ENCODE assay signal across 8 cellular contexts in the genomic region with DNA sequence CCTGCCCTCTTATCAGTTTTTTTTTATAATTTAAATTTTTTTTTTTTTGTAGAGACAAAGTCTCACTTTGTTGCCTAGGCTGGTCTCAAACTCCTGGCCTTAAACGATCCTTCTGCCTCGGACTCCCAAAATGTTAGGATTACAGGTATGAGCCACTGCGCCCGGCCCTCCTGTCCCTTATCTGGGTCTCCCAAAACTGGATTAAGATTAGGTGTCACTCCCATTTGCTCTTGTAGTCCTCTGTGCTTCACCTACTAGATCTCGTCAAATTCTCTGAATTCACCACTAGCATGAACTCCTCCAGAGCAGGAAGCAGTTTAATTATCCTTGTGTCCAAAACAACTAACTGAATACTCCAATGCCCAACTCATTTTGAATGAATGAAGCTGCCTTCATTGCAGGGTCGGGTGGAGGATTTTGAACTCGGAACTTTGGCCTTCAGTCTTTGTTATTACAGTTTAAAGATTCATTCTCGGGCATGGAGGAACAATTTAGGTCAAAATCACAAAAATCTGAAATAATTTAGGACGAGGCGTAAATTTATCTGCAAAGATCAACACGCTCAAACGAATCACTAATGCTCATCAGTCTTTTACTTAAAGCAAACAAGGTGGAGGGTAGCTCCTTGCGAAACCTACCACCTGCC. TPM values are rescaled to one million over a fixed set of nuclear protein-coding genes. Genes with fewer than 3 reads are reported as not detected.
DNase-seq lines count a peak whose midpoint lies in the region; ATAC-seq and TF ChIP-seq lines count a peak whose summit lies in the region.

No MANE protein-coding gene starts in this region.

- WGBS in esophagus, 2 donors = 26% methylated on average over 13 of the region's 13 CpGs
- WGBS in prostate gland = 34% methylated on average over 13 of the region's 13 CpGs

- H3K4me3 ChIP-seq in GM12875 (ENCODE audit: low read depth, low read length) (peak overlapping the region; percentile 87), Peyer's patch (peak overlapping the region; percentile 81 to 100 (median 93)), esophagus (ENCODE audit: low read depth in 1 of 2, low read length in 2 of 2) (peak overlapping the region; percentile 92 to 96), prostate gland (peak overlapping the region; percentile 96 to 100)

- H3K27me3 ChIP-seq in Peyer's patch (no peaks in the 10 kb centered on the region), esophagus (ENCODE audit: control insufficient read depth in 1 of 2, insufficient read depth in 2 of 2, low read length in 2 of 2) (no peaks in the 10 kb centered on the region), prostate gland (replicated peaks; ENCODE audit: insufficient read depth) (no peaks in the 10 kb centered on the region)

- DNase-seq in Peyer's patch (no peak), prostate gland (ENCODE audit: low spot score) (no peak), left colon (no peak), NCI-H2171 treated with DMSO at 0.1 percent for 48 hours (lab: John Stamatoyannopoulos, UW) (no peak), activated gamma-delta T cell (lab: John Stamatoyannopoulos, UW) (no peak)

- H3K36me3 ChIP-seq in Peyer's patch (peaks cover 0 to 16% (median 0%) of the 10 kb centered on the region in 3 donors), esophagus (ENCODE audit: control insufficient read depth in 2 of 2, insufficient read depth in 2 of 2, low read length in 1 of 2) (peaks cover 0 to 9% of the 10 kb centered on the region in 2 donors), prostate gland (no peaks in the 10 kb centered on the region)

- TF ChIP-seq CTCF in GM12875 (IDR thresholded peaks at IDR 0.05; ENCODE audit: borderline replicate concordance, insufficient read depth, low read depth, low read length) (no peak), Peyer's patch (IDR thresholded peaks at IDR 0.05) (no peak), prostate gland (IDR thresholded peaks at IDR 0.05) (no peak)

- TF ChIP-seq POLR2A in Peyer's patch (IDR thresholded peaks at IDR 0.05) = no peak
- TF ChIP-seq POLR2A in prostate gland (IDR thresholded peaks at IDR 0.05) = no peak

- ATAC-seq in left colon (no peak), HG03045 (IDR thresholded peaks at IDR 0.05; ENCODE audit: unreplicated experiment) (no peak)

- intact Hi-C loops in prostate gland (cut with DNase I) (loop anchor here (5.0 kb wide), 1 partner anchor 125 kb away; no protein-coding TSS in a partner anchor), left colon (cut with DNase I, micrococcal nuclease) (no loop called here)

- H3K4me1 ChIP-seq in Peyer's patch (peaks cover 0 to 17% (median 4%) of the 10 kb centered on the region in 4 donors), esophagus (ENCODE audit: control insufficient read depth in 2 of 2, insufficient read depth in 2 of 2, low read length in 1 of 2) (no peaks in the 10 kb centered on the region), prostate gland (replicated peaks) (peaks cover 8% of the 10 kb centered on the region)

- H3K9me3 ChIP-seq in Peyer's patch (no peaks in the 10 kb centered on the region), esophagus (ENCODE audit: control insufficient read depth in 2 of 2, insufficient read depth in 1 of 2, low read depth in 1 of 2, low read length in 1 of 2) (no peaks in the 10 kb centered on the region), prostate gland (no peaks in the 10 kb centered on the region)

- H3K27ac ChIP-seq in Peyer's patch = peak overlapping the region; percentile 93 to 100 (median 100)
- peak overlapping the region in 1 of 2 donors; percentile 99 for H3K27ac ChIP-seq in esophagus (ENCODE audit: low read depth in 2 of 2, low read length in 1 of 2)
- H3K27ac ChIP-seq in prostate gland = peak overlapping the region; percentile 98 to 99

RNA-seq across cellular contexts. Expression of a gene that starts 0.8 kb away (rescaled TPM):
- total RNA-seq in Peyer's patch = 100 to 1,000 TPM in 3 of 4 donors, 10 to 100 TPM in 1; 93.9 to 208 (median 160) TPM
- polyA plus RNA-seq in esophagus = 10 to 100 TPM; 37.9 to 82.1 TPM
- 100 to 1,000 TPM in 1 of 2 donors, 10 to 100 TPM in 1; 83.4 to 151 TPM for total RNA-seq in prostate gland
- 10 to 100 TPM; 86.6 to 98.5 TPM for total RNA-seq in left colon

RNA-seq across cellular contexts. Expression of a gene that starts 24.2 kb away (rescaled TPM):
- total RNA-seq in Peyer's patch (100 to 1,000 TPM; 125 to 157 (median 131) TPM), prostate gland (100 to 1,000 TPM; 114 to 151 TPM), left colon (100 to 1,000 TPM; 221 to 301 TPM)
- 100 to 1,000 TPM; 175 to 188 TPM for polyA plus RNA-seq in esophagus

RNA-seq across cellular contexts. Expression of a gene that starts 41.6 kb away (rescaled TPM):
- total RNA-seq in Peyer's patch (10 to 100 TPM; 34.7 to 94.9 (median 78.8) TPM), prostate gland (10 to 100 TPM; 51.6 to 84.2 TPM), left colon (10 to 100 TPM; 84.3 to 90.0 TPM)
- 10 to 100 TPM; 19.9 to 42.7 TPM for polyA plus RNA-seq in esophagus

RNA-seq across cellular contexts. Expression of a gene that starts 56.3 kb away (rescaled TPM):
- total RNA-seq in Peyer's patch (100 to 1,000 TPM in 1 of 4 donors, 1 to 10 TPM in 1, under 1 TPM in 1, not detected in 1; 0.35 to 142 (median 2.0) TPM), prostate gland (1 to 10 TPM; 1.5 to 3.1 TPM), left colon (1 to 10 TPM in 1 of 2 donors, under 1 TPM in 1; 0.47 to 1.3 TPM)
- under 1 TPM; 0.25 to 0.69 TPM for polyA plus RNA-seq in esophagus
